ENCODE assay signal across 30 cellular contexts in genomic region chr12:122990961-122991622, GRCh38.
"Had no signal": no experiment of that assay in that cellular context is flagged by ENCODE, and none has a peak within 500 bp of the region (broad histone marks: within the 10 kb centered on the region; RNA-seq: fewer than 3 reads in every experiment).

No MANE protein-coding gene starts in this region.

- DNase-seq: activated CD4-positive, alpha-beta T cell treated with anti-CD3 and anti-CD28 coated beads for 36 hours; activated CD4-positive, CD25-positive, alpha-beta regulatory T cell; activated CD8-positive, alpha-beta memory T cell treated with anti-CD3 and anti-CD28 coated beads, Interleukin-2, amount 10 ng/mL, durations not matched to agents 7 days and 5 days; activated CD8-positive, alpha-beta T cell treated with anti-CD3 and anti-CD28 coated beads, Interleukin-2, amount 10 ng/mL, durations not matched to agents 7 days and 5 days; activated effector memory CD4-positive, alpha-beta T cell treated with Interleukin-2 at 50 U/mL for 16 hours; activated naive CD4-positive, alpha-beta T cell treated with anti-CD3 and anti-CD28 coated beads, Interleukin-2, amount 10 ng/mL, durations not matched to agents 7 days and 5 days; activated naive CD8-positive, alpha-beta T cell treated with anti-CD3 and anti-CD28 coated beads, Interleukin-2, amount 10 ng/mL, durations not matched to agents 7 days and 5 days; activated T-cell treated with anti-CD3 and anti-CD28 coated beads for 4 hours; activated T-cell treated with anti-CD3 and anti-CD28 coated beads, Interleukin-2, amount 50 U/mL, for 72 hours; cerebellar nuclear complex; effector memory CD8-positive, alpha-beta T cell; hypothalamus; immature natural killer cell; lower lobe of right lung; mesenchymal stem cell; ovary; retina; sigmoid colon; small intestine; stimulated activated CD4-positive, alpha-beta T cell treated with anti-CD3 and anti-CD28 coated beads, Interleukin-1b, Interleukin-23, amount 100 ng/mL, for 48 hours; stimulated activated naive CD4-positive, alpha-beta T cell; transverse colon had no signal

- H3K27ac Mint-ChIP-seq: activated CD4-positive, alpha-beta T cell treated with anti-CD3 and anti-CD28 coated beads for 36 hours; activated CD8-positive, alpha-beta memory T cell treated with anti-CD3 and anti-CD28 coated beads, Interleukin-2, amount 10 ng/mL, durations not matched to agents 7 days and 5 days; activated CD8-positive, alpha-beta T cell treated with anti-CD3 and anti-CD28 coated beads, Interleukin-2, amount 10 ng/mL, durations not matched to agents 7 days and 5 days; activated naive CD4-positive, alpha-beta T cell treated with anti-CD3 and anti-CD28 coated beads, Interleukin-2, amount 10 ng/mL, durations not matched to agents 7 days and 5 days; activated naive CD8-positive, alpha-beta T cell treated with anti-CD3 and anti-CD28 coated beads, Interleukin-2, amount 10 ng/mL, durations not matched to agents 7 days and 5 days; brain; immature natural killer cell; progenitor cell of endocrine pancreas had no signal

- H3K36me3 ChIP-seq: cardiac muscle cell, ovary had no signal

- H3K4me3 ChIP-seq: ascending aorta, cardiac muscle cell, coronary artery, gastroesophageal sphincter, lower lobe of right lung, ovary, sigmoid colon, transverse colon had no signal

- H3K9me3 Mint-ChIP-seq: activated naive CD4-positive, alpha-beta T cell treated with anti-CD3 and anti-CD28 coated beads, Interleukin-2, amount 10 ng/mL, durations not matched to agents 7 days and 5 days; activated naive CD8-positive, alpha-beta T cell treated with anti-CD3 and anti-CD28 coated beads, Interleukin-2, amount 10 ng/mL, durations not matched to agents 7 days and 5 days; activated T-cell treated with anti-CD3 and anti-CD28 coated beads, Interleukin-2, amount 50 U/mL, for 72 hours; brain; effector memory CD8-positive, alpha-beta T cell; immature natural killer cell; naive thymus-derived CD8-positive, alpha-beta T cell had no signal

- H3K4me1 ChIP-seq: ascending aorta, lower lobe of right lung, transverse colon had no signal

- H3K27me3 ChIP-seq: ascending aorta, cardiac muscle cell, gastroesophageal sphincter, ovary, sigmoid colon, transverse colon had no signal

- H3K27ac ChIP-seq: ascending aorta, cardiac muscle cell, coronary artery, gastroesophageal sphincter, lower lobe of right lung, ovary, sigmoid colon, transverse colon had no signal

- ATAC-seq: activated CD4-positive, alpha-beta T cell treated with anti-CD3 and anti-CD28 coated beads for 36 hours; activated CD8-positive, alpha-beta memory T cell treated with anti-CD3 and anti-CD28 coated beads, Interleukin-2, amount 10 ng/mL, durations not matched to agents 7 days and 5 days; activated CD8-positive, alpha-beta T cell treated with anti-CD3 and anti-CD28 coated beads, Interleukin-2, amount 10 ng/mL, durations not matched to agents 7 days and 5 days; activated T-cell treated with anti-CD3 and anti-CD28 coated beads, Interleukin-2, amount 50 U/mL, for 72 hours; effector memory CD8-positive, alpha-beta T cell; gastroesophageal sphincter; lower lobe of right lung; naive thymus-derived CD8-positive, alpha-beta T cell had no signal

- H3K36me3 Mint-ChIP-seq: activated CD8-positive, alpha-beta memory T cell treated with anti-CD3 and anti-CD28 coated beads, Interleukin-2, amount 10 ng/mL, durations not matched to agents 7 days and 5 days; activated naive CD8-positive, alpha-beta T cell treated with anti-CD3 and anti-CD28 coated beads, Interleukin-2, amount 10 ng/mL, durations not matched to agents 7 days and 5 days; brain; immature natural killer cell had no signal

- FAIRE-seq: endothelial cell of umbilical vein, small intestine had no signal

- H3K9me3 ChIP-seq: ascending aorta, gastroesophageal sphincter, lower lobe of right lung, ovary, sigmoid colon, transverse colon had no signal

- H3K4me1 Mint-ChIP-seq: activated naive CD4-positive, alpha-beta T cell treated with anti-CD3 and anti-CD28 coated beads, Interleukin-2, amount 10 ng/mL, durations not matched to agents 7 days and 5 days; activated naive CD8-positive, alpha-beta T cell treated with anti-CD3 and anti-CD28 coated beads, Interleukin-2, amount 10 ng/mL, durations not matched to agents 7 days and 5 days; brain; immature natural killer cell; naive thymus-derived CD8-positive, alpha-beta T cell had no signal

- H3K4me3 Mint-ChIP-seq: activated CD4-positive, alpha-beta T cell treated with anti-CD3 and anti-CD28 coated beads for 36 hours; activated CD8-positive, alpha-beta memory T cell treated with anti-CD3 and anti-CD28 coated beads, Interleukin-2, amount 10 ng/mL, durations not matched to agents 7 days and 5 days; activated CD8-positive, alpha-beta T cell treated with anti-CD3 and anti-CD28 coated beads, Interleukin-2, amount 10 ng/mL, durations not matched to agents 7 days and 5 days; activated naive CD4-positive, alpha-beta T cell treated with anti-CD3 and anti-CD28 coated beads, Interleukin-2, amount 10 ng/mL, durations not matched to agents 7 days and 5 days; activated naive CD8-positive, alpha-beta T cell treated with anti-CD3 and anti-CD28 coated beads, Interleukin-2, amount 10 ng/mL, durations not matched to agents 7 days and 5 days; activated T-cell treated with anti-CD3 and anti-CD28 coated beads, Interleukin-2, amount 50 U/mL, for 72 hours; brain; effector memory CD8-positive, alpha-beta T cell; immature natural killer cell; naive thymus-derived CD8-positive, alpha-beta T cell had no signal

- H3K27me3 Mint-ChIP-seq: activated CD4-positive, alpha-beta T cell treated with anti-CD3 and anti-CD28 coated beads for 36 hours; activated CD8-positive, alpha-beta memory T cell treated with anti-CD3 and anti-CD28 coated beads, Interleukin-2, amount 10 ng/mL, durations not matched to agents 7 days and 5 days; activated naive CD4-positive, alpha-beta T cell treated with anti-CD3 and anti-CD28 coated beads, Interleukin-2, amount 10 ng/mL, durations not matched to agents 7 days and 5 days; activated naive CD8-positive, alpha-beta T cell treated with anti-CD3 and anti-CD28 coated beads, Interleukin-2, amount 10 ng/mL, durations not matched to agents 7 days and 5 days; brain; effector memory CD8-positive, alpha-beta T cell; naive thymus-derived CD8-positive, alpha-beta T cell; progenitor cell of endocrine pancreas had no signal
